Comparison of ENCODE assay signal across 21 cellular contexts in genomic region chr1:228478326-228478725, GRCh38. TPM values are rescaled to one million over a fixed set of nuclear protein-coding genes. Genes with fewer than 3 reads are reported as not detected.
A peak's percentile ranks its signal among the peaks of the same experiment; 100 is the strongest.
DNase-seq lines count a peak whose midpoint lies in the region; ATAC-seq and TF ChIP-seq lines count a peak whose summit lies in the region.
"Had no signal": no experiment of that assay in that cellular context is flagged by ENCODE, and none has a peak within 500 bp of the region (broad histone marks: within the 10 kb centered on the region; RNA-seq: fewer than 3 reads in every experiment).

No MANE protein-coding gene starts in this region.

- intact Hi-C loops in CD4-positive, alpha-beta memory T cell (cut with micrococcal nuclease): no loop called here

- H3K9me3 ChIP-seq in CD4-positive, alpha-beta memory T cell (ENCODE audit: control insufficient read depth in 1 of 2, low read length in 2 of 2): no peaks in the 10 kb centered on the region
- H3K9me3 ChIP-seq: HAP-1, neutrophil, Peyer's patch, upper lobe of left lung had no signal

- H3K27ac ChIP-seq in CD4-positive, alpha-beta memory T cell (ENCODE audit: low read depth, low read length): no peak overlapping the region
- H3K27ac ChIP-seq: foreskin keratinocyte, hepatocyte had no signal

- H3K4me3 ChIP-seq in CD4-positive, alpha-beta memory T cell (ENCODE audit: low read length in 2 of 2): no peak overlapping the region
- H3K4me3 ChIP-seq: HAP-1, hepatocyte, Peyer's patch, upper lobe of left lung had no signal

- peaks cover 52% of the 10 kb centered on the region for H3K4me1 Mint-ChIP-seq in T-helper 2 cell treated with Interferon-gamma antibody and Interleukin-4, amounts not matched to agents 5 μg/mL and 100 μg/mL, for 36 hours (ENCODE audit: low read depth)
- peaks cover 15 to 34% (median 26%) of the 10 kb centered on the region in 4 donors for H3K4me1 Mint-ChIP-seq in CD4-positive, alpha-beta memory T cell
- H3K4me1 Mint-ChIP-seq in T-cell (peaks cover 8 to 31% (median 17%) of the 10 kb centered on the region in 3 donors), memory B cell (peaks cover 15% of the 10 kb centered on the region), endothelial cell (ENCODE audit: unreplicated experiment) (peaks cover 6% of the 10 kb centered on the region)

- no peak for DNase-seq in T-helper 2 cell treated with Interferon-gamma antibody and Interleukin-4, amounts not matched to agents 5 μg/mL and 100 μg/mL, for 36 hours (ENCODE audit: low spot score)
- DNase-seq in T-helper 2 cell (no peak), T-cell (no peak), memory B cell (ENCODE audit: low spot score in 2 of 2) (no peak), islet precursor cell (no peak), endothelial cell (ENCODE audit: low spot score) (no peak), G401 (ENCODE audit: low spot score) (no peak)
- no peak for DNase-seq in CD4-positive, alpha-beta memory T cell
- DNase-seq: 8988T, foreskin keratinocyte, left ventricle myocardium superior, NCI-H1092, NCI-H187 treated with DMSO at 0.1 percent for 48 hours, NCI-H526, SIG-M5, SW 1271, upper lobe of left lung had no signal

- peaks cover 22% of the 10 kb centered on the region for H3K4me1 ChIP-seq in CD4-positive, alpha-beta memory T cell (ENCODE audit: insufficient read depth, low read length)
- H3K4me1 ChIP-seq: foreskin keratinocyte had no signal

- POLR2A ChIA-PET in CD4-positive, alpha-beta memory T cell (lab: Charles Lee; ENCODE audit: partially characterized antibody): interaction anchor here (1.0 to 1.7 kb wide), 4 partner anchors 8 to 20 kb away, joined by 4 to 12 read pairs (median 8); partner anchors contain the start of gene RNF187
- POLR2A ChIA-PET in T-cell (lab: Charles Lee): no interaction called here

- H3K9me3 Mint-ChIP-seq in T-helper 2 cell treated with Interferon-gamma antibody and Interleukin-4, amounts not matched to agents 5 μg/mL and 100 μg/mL, for 36 hours: no peaks in the 10 kb centered on the region
- no peaks in the 10 kb centered on the region for H3K9me3 Mint-ChIP-seq in CD4-positive, alpha-beta memory T cell
- H3K9me3 Mint-ChIP-seq in T-cell: no peaks in the 10 kb centered on the region
- H3K9me3 Mint-ChIP-seq in memory B cell: no peaks in the 10 kb centered on the region
- no peaks in the 10 kb centered on the region for H3K9me3 Mint-ChIP-seq in endothelial cell (ENCODE audit: unreplicated experiment)

- peak overlapping the region; percentile 60 for H3K4me3 Mint-ChIP-seq in T-helper 2 cell treated with Interferon-gamma antibody and Interleukin-4, amounts not matched to agents 5 μg/mL and 100 μg/mL, for 36 hours
- peak overlapping the region in 7 of 8 donors; percentile 8 to 58 (median 39) for H3K4me3 Mint-ChIP-seq in CD4-positive, alpha-beta memory T cell
- H3K4me3 Mint-ChIP-seq in T-cell (no peak overlapping the region), memory B cell (peak overlapping the region; percentile 24), endothelial cell (ENCODE audit: unreplicated experiment) (no peak overlapping the region)

- H3K36me3 Mint-ChIP-seq in T-helper 2 cell treated with Interferon-gamma antibody and Interleukin-4, amounts not matched to agents 5 μg/mL and 100 μg/mL, for 36 hours (ENCODE audit: low read depth): no peaks in the 10 kb centered on the region
- no peaks in the 10 kb centered on the region for H3K36me3 Mint-ChIP-seq in CD4-positive, alpha-beta memory T cell
- H3K36me3 Mint-ChIP-seq in T-cell (no peaks in the 10 kb centered on the region), memory B cell (no peaks in the 10 kb centered on the region), endothelial cell (ENCODE audit: low read depth, unreplicated experiment) (no peaks in the 10 kb centered on the region)

- H3K27ac Mint-ChIP-seq in T-helper 2 cell treated with Interferon-gamma antibody and Interleukin-4, amounts not matched to agents 5 μg/mL and 100 μg/mL, for 36 hours: peak overlapping the region; percentile 67
- H3K27ac Mint-ChIP-seq in CD4-positive, alpha-beta memory T cell: peak overlapping the region in 4 of 7 donors; percentile 66 to 77 (median 72)
- H3K27ac Mint-ChIP-seq in T-cell: peak overlapping the region; percentile 41 to 75
- H3K27ac Mint-ChIP-seq in memory B cell: no peak overlapping the region
- H3K27ac Mint-ChIP-seq in endothelial cell (ENCODE audit: unreplicated experiment): no peak overlapping the region

- no peaks in the 10 kb centered on the region for H3K27me3 Mint-ChIP-seq in T-helper 2 cell treated with Interferon-gamma antibody and Interleukin-4, amounts not matched to agents 5 μg/mL and 100 μg/mL, for 36 hours (ENCODE audit: low read depth)
- H3K27me3 Mint-ChIP-seq in CD4-positive, alpha-beta memory T cell: peaks cover 0 to 2% of the 10 kb centered on the region in 2 donors
- peaks cover 5% of the 10 kb centered on the region in 2 donors for H3K27me3 Mint-ChIP-seq in T-cell
- H3K27me3 Mint-ChIP-seq in memory B cell: peaks cover 3% of the 10 kb centered on the region
- peaks cover 6% of the 10 kb centered on the region for H3K27me3 Mint-ChIP-seq in endothelial cell (ENCODE audit: unreplicated experiment)

- in situ Hi-C loops in G401 (cut with HindIII; ENCODE audit: low sequenced_read_pairs): no loop called here

- ATAC-seq in T-cell (replicated peaks in 1 of 4): no peak
- no peak for ATAC-seq in memory B cell (ENCODE audit: low read depth)
- ATAC-seq: foreskin keratinocyte, left ventricle myocardium superior had no signal

- CTCF ChIA-PET in CD4-positive, alpha-beta memory T cell (lab: Charles Lee; ENCODE audit: partially characterized antibody): interaction anchor here (1.8 kb wide), 1 partner anchor 23 kb away, joined by 8 read pairs; no protein-coding TSS in a partner anchor
- CTCF ChIA-PET in T-cell (lab: Charles Lee): interaction anchor here (0.6 to 1.7 kb wide), 2 partner anchors 21 to 46 kb away, joined by 3 to 5 read pairs; a partner anchor contains a TSS

- TF ChIP-seq CTCF in endothelial cell (IDR thresholded peaks at IDR 0.05; ENCODE audit: unreplicated experiment): no peak

- H3K36me3 ChIP-seq in CD4-positive, alpha-beta memory T cell (ENCODE audit: insufficient read depth, low read length): no peaks in the 10 kb centered on the region
- H3K36me3 ChIP-seq: HAP-1, neutrophil, Peyer's patch, upper lobe of left lung had no signal

- H3K27me3 ChIP-seq in CD4-positive, alpha-beta memory T cell (ENCODE audit: insufficient read depth, low read length): no peaks in the 10 kb centered on the region
- H3K27me3 ChIP-seq: hepatocyte, Peyer's patch, upper lobe of left lung had no signal

RNA-seq across cellular contexts. Expression of gene RNF187, which starts 8.9 kb away (rescaled TPM):
- 10 to 100 TPM; 67.4 to 73.4 TPM for total RNA-seq in CD4-positive, alpha-beta memory T cell
- 10 to 100 TPM; 15.3 to 46.4 TPM for polyA plus RNA-seq in CD4-positive, alpha-beta memory T cell
- total RNA-seq in T-cell: 100 to 1,000 TPM in 2 of 5 donors, 10 to 100 TPM in 3; 59.6 to 105 (median 94.9) TPM
- 153 TPM for total RNA-seq in endothelial cell (ENCODE audit: unreplicated experiment)
- total RNA-seq in G401 (2014; rRNA removed; shearing (Covaris generic)): 136 and 168 TPM in 2 replicates

Comparison
In these comparisons a context has a peak if more than half of its experiments do, and no peak if none do; other contexts are left out.
1. H3K27ac Mint-ChIP-seq: peak in T-helper 2 cell treated with Interferon-gamma antibody and Interleukin-4, amounts not matched to agents 5 μg/mL and 100 μg/mL, for 36 hours (single experiment), CD4-positive, alpha-beta memory T cell (4 of 7) and T-cell (2 of 2); none in memory B cell (single experiment) and endothelial cell (single experiment).
2. H3K4me3 Mint-ChIP-seq: peak in T-helper 2 cell treated with Interferon-gamma antibody and Interleukin-4, amounts not matched to agents 5 μg/mL and 100 μg/mL, for 36 hours (single experiment), CD4-positive, alpha-beta memory T cell (7 of 8) and memory B cell (single experiment); none in T-cell (0 of 3) and endothelial cell (single experiment).